27 cellular contexts compared by ENCODE assay signal in the genomic region with DNA sequence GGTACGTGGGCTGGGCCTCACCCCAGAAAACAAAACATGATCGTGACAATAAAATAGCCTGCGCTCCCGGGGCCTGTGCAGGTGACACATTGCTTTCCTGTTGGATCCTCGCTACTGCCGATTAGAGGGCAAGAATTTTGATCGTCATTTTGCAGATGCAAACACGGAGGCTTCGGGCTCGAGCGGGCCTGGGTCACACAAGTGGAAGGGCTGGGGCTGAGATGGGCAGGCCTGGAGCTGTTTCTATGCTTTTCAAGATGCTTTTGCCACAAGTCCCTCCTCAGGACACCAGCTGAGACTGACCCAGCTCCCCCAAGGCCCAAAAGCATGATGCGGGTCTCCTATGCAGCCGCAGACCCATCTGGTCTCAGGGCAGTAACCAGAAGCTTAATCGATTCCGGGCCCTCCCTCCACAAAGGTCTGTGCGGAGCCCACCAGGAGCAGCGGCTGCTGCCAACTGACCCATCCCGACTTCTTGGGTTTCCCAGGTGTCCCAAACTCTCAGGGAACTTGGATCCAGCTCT. TPM values are rescaled to one million over a fixed set of nuclear protein-coding genes. Genes with fewer than 3 reads are reported as not detected.
DNase-seq lines count a peak whose midpoint lies in the region; ATAC-seq and TF ChIP-seq lines count a peak whose summit lies in the region.
"Had no signal": no experiment of that assay in that cellular context is flagged by ENCODE, and none has a peak within 500 bp of the region (broad histone marks: within the 10 kb centered on the region; RNA-seq: fewer than 3 reads in every experiment).

No MANE protein-coding gene starts in this region.

- H3K36me3 ChIP-seq in BLaER1 (peaks cover 82% of the 10 kb centered on the region), muscle layer of colon (ENCODE audit: insufficient read depth, low read length) (peaks cover 14% of the 10 kb centered on the region), gastrocnemius medialis (peaks cover 0 to 14% of the 10 kb centered on the region in 2 donors)

- TF ChIP-seq POLR2A in gastrocnemius medialis (IDR thresholded peaks at IDR 0.05) = no peak

- ATAC-seq in gastrocnemius medialis (no peak), HG03460 (IDR thresholded peaks at IDR 0.05; ENCODE audit: unreplicated experiment) (no peak)
- ATAC-seq: HepG2, K562 had no signal

- H3K27ac Mint-ChIP-seq in chondrocyte (ENCODE audit: unreplicated experiment) = no peak overlapping the region
- H3K27ac Mint-ChIP-seq: CD4-positive, CD25-positive, alpha-beta regulatory T cell had no signal

- H3K27me3 ChIP-seq in BLaER1 = no peaks in the 10 kb centered on the region
- H3K27me3 ChIP-seq in muscle layer of colon (ENCODE audit: control insufficient read depth in 1 of 2, insufficient read depth in 2 of 2, low read length in 2 of 2) = no peaks in the 10 kb centered on the region
- H3K27me3 ChIP-seq in gastrocnemius medialis = no peaks in the 10 kb centered on the region
- H3K27me3 ChIP-seq: SJCRH30 had no signal

- no peak overlapping the region for H3K4me2 ChIP-seq in BLaER1

- H3K4me1 ChIP-seq in BLaER1 = peaks cover 70% of the 10 kb centered on the region
- H3K4me1 ChIP-seq in muscle layer of colon (ENCODE audit: insufficient read depth, low read length) = peaks cover 84% of the 10 kb centered on the region
- H3K4me1 ChIP-seq in gastrocnemius medialis = peaks cover 69 to 90% of the 10 kb centered on the region in 2 donors

- no peak overlapping the region for H3K9ac ChIP-seq in BLaER1
- no peak overlapping the region for H3K9ac ChIP-seq in muscle layer of colon (ENCODE audit: low read length)

- H3K27me3 Mint-ChIP-seq in chondrocyte (ENCODE audit: low read depth) = no peaks in the 10 kb centered on the region

- TF ChIP-seq CTCF in chondrocyte (IDR thresholded peaks at IDR 0.05) (no peak), gastrocnemius medialis (IDR thresholded peaks at IDR 0.05 in 4 of 5, conservative IDR thresholded peaks at IDR 0.05 in 1 of 5) (no peak)

- H3K27ac ChIP-seq in BLaER1 (peak overlapping the region; percentile 18; the same call in 1 of the 2 replicates), muscle layer of colon (ENCODE audit: low read depth, low read length) (peak overlapping the region; percentile 75), gastrocnemius medialis (peak overlapping the region; percentile 23 to 94 (median 60))
- H3K27ac ChIP-seq: HL-60, RWPE1, SJCRH30 had no signal

- peaks cover 16% of the 10 kb centered on the region for H3K4me1 Mint-ChIP-seq in chondrocyte (ENCODE audit: low read depth)

- H3K4me3 ChIP-seq in BLaER1 (no peak overlapping the region), muscle layer of colon (ENCODE audit: low read depth in 1 of 2, low read length in 2 of 2) (no peak overlapping the region), gastrocnemius medialis (no peak overlapping the region)
- H3K4me3 ChIP-seq: K562, SJCRH30 had no signal

- intact Hi-C loops in gastrocnemius medialis (cut with DNase I; ENCODE audit: low total_unique reads) = no loop called here

- no peaks in the 10 kb centered on the region for H3K9me3 Mint-ChIP-seq in chondrocyte (ENCODE audit: low read depth)

- DNase-seq in chondrocyte (ENCODE audit: low spot score) = peak; percentile 64
- DNase-seq in gastrocnemius medialis = no peak
- DNase-seq in activated gamma-delta T cell treated with Interleukin-2 at 50 U/mL for 16 hours = no peak
- no peak for DNase-seq in COLO829 (ENCODE audit: low spot score)
- DNase-seq: 8988T; AML-193; CD4-positive, CD25-positive, alpha-beta regulatory T cell; COR-L47; DMS79; MM.1S; NCI-H1048; NCI-H1436; NCI-H187 treated with DMSO at 0.1 percent for 48 hours; NCI-H2107; NCI-H2227 treated with DMSO at 0.1 percent for 48 hours; NCI-H510A treated with DMSO at 0.1 percent for 48 hours; NCI-H774; NK-92 treated with Interleukin-12 subunit alpha and Interleukin-12 subunit beta, amount 100 ng/mL, for 24 hours; SJCRH30 had no signal

- H4K20me1 ChIP-seq in BLaER1 = peaks cover 100% of the 10 kb centered on the region

- peaks cover 7% of the 10 kb centered on the region for H3K36me3 Mint-ChIP-seq in chondrocyte (ENCODE audit: low read depth)
- H3K36me3 Mint-ChIP-seq: CD4-positive, CD25-positive, alpha-beta regulatory T cell had no signal

- H3K9me3 ChIP-seq in BLaER1 = no peaks in the 10 kb centered on the region
- H3K9me3 ChIP-seq in muscle layer of colon (ENCODE audit: low read length) = no peaks in the 10 kb centered on the region
- H3K9me3 ChIP-seq in gastrocnemius medialis = no peaks in the 10 kb centered on the region
- H3K9me3 ChIP-seq: SJCRH30 had no signal

- H3K4me3 Mint-ChIP-seq in chondrocyte (ENCODE audit: unreplicated experiment) = no peak overlapping the region
- H3K4me3 Mint-ChIP-seq: CD4-positive, CD25-positive, alpha-beta regulatory T cell had no signal

- in situ Hi-C loops in gastrocnemius medialis (cut with MboI; ENCODE audit: low sequenced_read_pairs in 4 of 4) = loop anchor here in 1 of 4 donors (25.0 kb wide), 1 partner anchor 928 kb away; no protein-coding TSS in a partner anchor

RNA-seq across cellular contexts. Expression of a gene that starts 30.0 kb away (rescaled TPM):
- total RNA-seq in chondrocyte (13.0 to 26.2 TPM (median 15.6 TPM) in 3 replicates), gastrocnemius medialis (100 to 1,000 TPM; 150 to 290 (median 184) TPM)
- total RNA-seq: HepG2, HT-29 had no signal

Comparison
In these comparisons a context has a peak if more than half of its experiments do, and no peak if none do; other contexts are left out.
1. H3K27ac ChIP-seq: peak in every context shown above with its lines; median percentile 75 in muscle layer of colon; 60 in gastrocnemius medialis; 18 in BLaER1.